ENCODE assay signal across 10 cellular contexts in the genomic region with DNA sequence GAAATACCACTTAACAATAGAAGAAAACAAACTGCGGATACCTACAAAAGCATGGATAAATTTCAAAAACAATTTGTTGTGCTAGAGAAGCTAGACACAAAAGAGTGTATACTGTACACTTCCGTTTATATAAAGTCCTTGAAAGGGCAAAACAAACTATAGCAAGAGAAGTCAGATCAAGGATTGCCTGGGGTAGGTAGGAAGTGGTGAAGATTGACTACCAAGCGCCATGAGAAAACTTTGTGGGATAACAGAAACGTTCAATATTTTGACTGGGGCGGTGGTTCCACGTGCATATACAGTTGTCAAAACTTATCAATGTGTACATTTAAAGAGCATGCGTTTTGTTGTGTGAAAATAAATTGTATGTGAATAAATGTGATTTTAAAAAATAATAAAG. TPM values are rescaled to one million over a fixed set of nuclear protein-coding genes. Genes with fewer than 3 reads are reported as not detected.
"Had no signal": no experiment of that assay in that cellular context is flagged by ENCODE, and none has a peak within 500 bp of the region (broad histone marks: within the 10 kb centered on the region; RNA-seq: fewer than 3 reads in every experiment).

No MANE protein-coding gene starts in this region.

- H3K9me3 ChIP-seq: lower lobe of right lung, ovary, psoas muscle, thoracic aorta, transverse colon, vagina had no signal

- H3K27me3 ChIP-seq: ovary, vagina had no signal

- H3K4me3 ChIP-seq: lower lobe of right lung, ovary, psoas muscle, skin epidermis, spleen, thoracic aorta, transverse colon, vagina had no signal

- DNase-seq: cortex of kidney had no signal

- H3K36me3 ChIP-seq: lower lobe of right lung, ovary, spleen, thoracic aorta, vagina had no signal

- H3K27ac ChIP-seq: lower lobe of right lung, ovary, psoas muscle, skin epidermis, spleen, thoracic aorta, transverse colon, vagina had no signal

- H3K4me1 ChIP-seq: psoas muscle, transverse colon had no signal

RNA-seq across cellular contexts. Expression of gene CCL2, which starts 55.6 kb away (rescaled TPM):
- polyA plus RNA-seq: naive thymus-derived CD8-positive, alpha-beta T cell had no signal
